ENCODE assay signal across 23 cellular contexts in the genomic region with DNA sequence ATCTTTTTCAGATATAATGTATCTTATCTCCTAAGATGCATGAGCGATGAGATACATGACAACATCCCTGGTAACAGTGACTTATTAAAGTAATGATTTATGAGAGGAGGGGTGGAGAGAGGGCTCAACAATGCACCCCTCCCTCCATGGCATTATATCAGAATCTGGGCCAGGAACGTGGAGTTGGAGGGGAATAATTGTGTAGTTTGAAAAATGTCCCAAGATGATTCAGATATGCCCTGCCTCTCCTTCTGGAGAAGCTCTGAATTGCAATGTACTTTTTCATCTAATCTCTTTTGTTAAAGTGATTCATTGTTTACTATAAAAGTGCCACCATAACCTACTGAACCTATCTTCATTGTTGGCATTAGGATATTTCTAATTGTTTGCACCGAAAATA.
DNase-seq lines count a peak whose midpoint lies in the region; ATAC-seq and TF ChIP-seq lines count a peak whose summit lies in the region.
"Had no signal": no experiment of that assay in that cellular context is flagged by ENCODE, and none has a peak within 500 bp of the region (broad histone marks: within the 10 kb centered on the region; RNA-seq: fewer than 3 reads in every experiment).

No MANE protein-coding gene starts in this region.

- POLR2A ChIA-PET in activated CD4-positive, alpha-beta memory T cell treated with anti-CD3 and anti-CD28 coated beads for 36 hours (lab: Charles Lee) = no interaction called here

- DNase-seq in brain microvascular endothelial cell (no peak), fibroblast of mammary gland (ENCODE audit: low read depth) (no peak), osteoblast (ENCODE audit: insufficient read length, low spot score, missing footprints) (no peak), NCI-H128 (lab: John Stamatoyannopoulos, UW; ENCODE audit: unreplicated experiment) (no peak), cerebellum (ENCODE audit: low spot score) (no peak)
- no peak for DNase-seq in activated CD4-positive, alpha-beta memory T cell treated with anti-CD3 and anti-CD28 coated beads for 36 hours
- DNase-seq: activated CD4-positive, alpha-beta memory T cell treated with anti-CD3 and anti-CD28 coated beads, Interleukin-2, amount 10 ng/mL, durations not matched to agents 7 days and 5 days; activated naive CD4-positive, alpha-beta T cell treated with anti-CD3 and anti-CD28 coated beads for 36 hours; activated T-cell treated with anti-CD3 and anti-CD28 coated beads, Interleukin-2, amount 50 U/mL, for 24 hours; aorta; DMS 273 treated with DMSO at 0.1 percent for 48 hours; hippocampal formation; islet precursor cell; natural killer cell; NCI-H146; stimulated activated CD4-positive, alpha-beta T cell treated with anti-CD3 and anti-CD28 coated beads, Interleukin-2, amount 100 ng/mL, for 48 hours; stomach had no signal

- no peak overlapping the region for H3K4me3 ChIP-seq in brain microvascular endothelial cell (ENCODE audit: low read depth, low read length)
- H3K4me3 ChIP-seq in fibroblast of mammary gland (ENCODE audit: control insufficient read depth, low read depth, low read length) = no peak overlapping the region
- H3K4me3 ChIP-seq in osteoblast (ENCODE audit: insufficient read depth, low read length) = no peak overlapping the region
- H3K4me3 ChIP-seq: SJSA1, skin epidermis, stomach had no signal

- no peaks in the 10 kb centered on the region for H3K9me3 ChIP-seq in osteoblast (ENCODE audit: low read depth, low read length)
- H3K9me3 ChIP-seq: SJSA1, stomach had no signal

- no peak overlapping the region for H3K4me2 ChIP-seq in osteoblast (ENCODE audit: insufficient read depth, low read length)

- no peaks in the 10 kb centered on the region for H4K20me1 ChIP-seq in osteoblast (ENCODE audit: insufficient read depth, low read length)

- ATAC-seq in GM21367 (IDR thresholded peaks at IDR 0.05; ENCODE audit: unreplicated experiment) = no peak
- ATAC-seq: natural killer cell, WTC11 had no signal

- CTCF ChIA-PET in activated CD4-positive, alpha-beta memory T cell treated with anti-CD3 and anti-CD28 coated beads for 36 hours (lab: Charles Lee) = interaction anchor here (1.1 kb wide), 1 partner anchor 90 kb away, joined by 3 read pairs; no protein-coding TSS in a partner anchor

- no peak overlapping the region for H3K4me3 Mint-ChIP-seq in activated CD4-positive, alpha-beta memory T cell treated with anti-CD3 and anti-CD28 coated beads for 36 hours
- H3K4me3 Mint-ChIP-seq: activated CD4-positive, alpha-beta memory T cell treated with anti-CD3 and anti-CD28 coated beads, Interleukin-2, amount 10 ng/mL, durations not matched to agents 7 days and 5 days; activated naive CD4-positive, alpha-beta T cell treated with anti-CD3 and anti-CD28 coated beads for 36 hours; activated T-cell treated with anti-CD3 and anti-CD28 coated beads, Interleukin-2, amount 50 U/mL, for 24 hours; B cell; natural killer cell; WTC11 had no signal

- H3K4me1 ChIP-seq in osteoblast (ENCODE audit: insufficient read depth, low read length) = peaks cover 3% of the 10 kb centered on the region

- H3K27me3 ChIP-seq in brain microvascular endothelial cell (replicated peaks) = no peaks in the 10 kb centered on the region
- H3K27me3 ChIP-seq in osteoblast (ENCODE audit: insufficient read depth, low read length) = peaks cover 2% of the 10 kb centered on the region
- H3K27me3 ChIP-seq: SJSA1, stomach had no signal

- in situ Hi-C loops in brain microvascular endothelial cell (cut with HindIII; ENCODE audit: low pct_ligation_motif_present, low sequenced_read_pairs) = no loop called here

- peaks cover 2% of the 10 kb centered on the region for H3K4me1 Mint-ChIP-seq in activated CD4-positive, alpha-beta memory T cell treated with anti-CD3 and anti-CD28 coated beads for 36 hours (ENCODE audit: low read depth)
- H3K4me1 Mint-ChIP-seq: B cell had no signal

- no peaks in the 10 kb centered on the region for H3K36me3 Mint-ChIP-seq in activated CD4-positive, alpha-beta memory T cell treated with anti-CD3 and anti-CD28 coated beads for 36 hours
- H3K36me3 Mint-ChIP-seq: natural killer cell, WTC11 had no signal

- H3K27me3 Mint-ChIP-seq in activated CD4-positive, alpha-beta memory T cell treated with anti-CD3 and anti-CD28 coated beads for 36 hours = peaks cover 3% of the 10 kb centered on the region
- H3K27me3 Mint-ChIP-seq: activated T-cell treated with anti-CD3 and anti-CD28 coated beads, Interleukin-2, amount 50 U/mL, for 24 hours; B cell had no signal

- intact Hi-C loops in activated CD4-positive, alpha-beta memory T cell treated with anti-CD3 and anti-CD28 coated beads for 36 hours (cut with micrococcal nuclease) = no loop called here

- H3K27ac ChIP-seq in brain microvascular endothelial cell (no peak overlapping the region), osteoblast (ENCODE audit: low read depth, low read length) (no peak overlapping the region)
- H3K27ac ChIP-seq: SJSA1, skin epidermis, stomach had no signal

- no peak overlapping the region for H2AFZ ChIP-seq in osteoblast (ENCODE audit: low read length)

- TF ChIP-seq CTCF in LNCAP (IDR thresholded peaks at IDR 0.05) (peak; percentile 27; the same call in 1 of the 2 replicates), brain microvascular endothelial cell (IDR thresholded peaks at IDR 0.05; ENCODE audit: low read depth, low read length, missing control alignments) (peak; percentile 49), fibroblast of mammary gland (conservative IDR thresholded peaks at IDR 0.05; ENCODE audit: control insufficient read depth, insufficient read depth, low read depth, low read length) (peak; percentile 36), osteoblast (IDR thresholded peaks at IDR 0.05; ENCODE audit: extremely low read depth, low read depth, low read length) (peak; percentile 38)

- no peak overlapping the region for H3K27ac Mint-ChIP-seq in activated CD4-positive, alpha-beta memory T cell treated with anti-CD3 and anti-CD28 coated beads for 36 hours
- H3K27ac Mint-ChIP-seq: activated CD4-positive, alpha-beta memory T cell treated with anti-CD3 and anti-CD28 coated beads, Interleukin-2, amount 10 ng/mL, durations not matched to agents 7 days and 5 days; activated naive CD4-positive, alpha-beta T cell treated with anti-CD3 and anti-CD28 coated beads for 36 hours; activated T-cell treated with anti-CD3 and anti-CD28 coated beads, Interleukin-2, amount 50 U/mL, for 24 hours; B cell; natural killer cell; WTC11 had no signal

- H3K79me2 ChIP-seq in osteoblast (ENCODE audit: insufficient read depth, low read length) = no peaks in the 10 kb centered on the region

- H3K9me3 Mint-ChIP-seq in activated CD4-positive, alpha-beta memory T cell treated with anti-CD3 and anti-CD28 coated beads for 36 hours = no peaks in the 10 kb centered on the region
- H3K9me3 Mint-ChIP-seq: activated CD4-positive, alpha-beta memory T cell treated with anti-CD3 and anti-CD28 coated beads, Interleukin-2, amount 10 ng/mL, durations not matched to agents 7 days and 5 days; activated naive CD4-positive, alpha-beta T cell treated with anti-CD3 and anti-CD28 coated beads for 36 hours; activated T-cell treated with anti-CD3 and anti-CD28 coated beads, Interleukin-2, amount 50 U/mL, for 24 hours; natural killer cell; WTC11 had no signal

- no peaks in the 10 kb centered on the region for H3K36me3 ChIP-seq in brain microvascular endothelial cell (replicated peaks)
- no peaks in the 10 kb centered on the region for H3K36me3 ChIP-seq in osteoblast (ENCODE audit: insufficient read depth, low read length)
- H3K36me3 ChIP-seq: SJSA1, stomach had no signal
